Comparison of ENCODE assay signal across 2 cellular contexts in the genomic region with DNA sequence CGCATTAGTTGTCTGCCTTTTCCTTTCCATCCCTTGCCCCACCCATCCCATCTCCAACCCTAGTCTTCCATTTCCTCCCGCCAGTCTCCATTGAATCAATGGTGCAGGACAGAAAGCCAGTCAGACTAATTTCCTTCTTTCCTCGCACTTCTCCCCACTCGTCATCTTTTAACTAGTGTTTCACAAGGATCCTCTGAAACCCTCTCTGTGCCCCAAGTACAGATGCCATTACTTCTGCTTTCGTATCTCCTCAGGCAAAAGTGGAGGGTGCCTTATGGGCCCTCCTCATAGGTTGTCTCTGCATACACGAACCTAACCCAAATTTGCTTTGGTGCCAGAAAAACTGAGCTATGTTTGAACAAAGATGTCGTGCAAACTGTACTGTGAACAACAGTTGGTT.
TF ChIP-seq lines count a peak whose summit lies in the region.

No MANE protein-coding gene starts in this region.

TF ChIP-seq in A549, 52 proteins besides CTCF, POLR2A, EP300 and RAD21:
- TF ChIP-seq CEBPB (IDR thresholded peaks at IDR 0.05) (no peak), POLR2AphosphoS2 (conservative IDR thresholded peaks at IDR 0.05; ENCODE audit: low read length) (0 out of 2 replicates have a peak, but pooled peaks have one; percentile 39), RARB (CRISPR knock-in tag; IDR thresholded peaks at IDR 0.05) (no peak), NPAS2 (CRISPR knock-in tag; IDR thresholded peaks at IDR 0.05; ENCODE audit: borderline replicate concordance) (no peak), EHF (CRISPR knock-in tag; IDR thresholded peaks at IDR 0.05) (no peak), NFE2L2 (conservative IDR thresholded peaks at IDR 0.05; ENCODE audit: low read length) (no peak), RCOR1 (IDR thresholded peaks at IDR 0.05; ENCODE audit: low read depth, low read length) (no peak), ZNF302 (CRISPR knock-in tag; IDR thresholded peaks at IDR 0.05) (no peak)
- TF ChIP-seq, protein P1, sequence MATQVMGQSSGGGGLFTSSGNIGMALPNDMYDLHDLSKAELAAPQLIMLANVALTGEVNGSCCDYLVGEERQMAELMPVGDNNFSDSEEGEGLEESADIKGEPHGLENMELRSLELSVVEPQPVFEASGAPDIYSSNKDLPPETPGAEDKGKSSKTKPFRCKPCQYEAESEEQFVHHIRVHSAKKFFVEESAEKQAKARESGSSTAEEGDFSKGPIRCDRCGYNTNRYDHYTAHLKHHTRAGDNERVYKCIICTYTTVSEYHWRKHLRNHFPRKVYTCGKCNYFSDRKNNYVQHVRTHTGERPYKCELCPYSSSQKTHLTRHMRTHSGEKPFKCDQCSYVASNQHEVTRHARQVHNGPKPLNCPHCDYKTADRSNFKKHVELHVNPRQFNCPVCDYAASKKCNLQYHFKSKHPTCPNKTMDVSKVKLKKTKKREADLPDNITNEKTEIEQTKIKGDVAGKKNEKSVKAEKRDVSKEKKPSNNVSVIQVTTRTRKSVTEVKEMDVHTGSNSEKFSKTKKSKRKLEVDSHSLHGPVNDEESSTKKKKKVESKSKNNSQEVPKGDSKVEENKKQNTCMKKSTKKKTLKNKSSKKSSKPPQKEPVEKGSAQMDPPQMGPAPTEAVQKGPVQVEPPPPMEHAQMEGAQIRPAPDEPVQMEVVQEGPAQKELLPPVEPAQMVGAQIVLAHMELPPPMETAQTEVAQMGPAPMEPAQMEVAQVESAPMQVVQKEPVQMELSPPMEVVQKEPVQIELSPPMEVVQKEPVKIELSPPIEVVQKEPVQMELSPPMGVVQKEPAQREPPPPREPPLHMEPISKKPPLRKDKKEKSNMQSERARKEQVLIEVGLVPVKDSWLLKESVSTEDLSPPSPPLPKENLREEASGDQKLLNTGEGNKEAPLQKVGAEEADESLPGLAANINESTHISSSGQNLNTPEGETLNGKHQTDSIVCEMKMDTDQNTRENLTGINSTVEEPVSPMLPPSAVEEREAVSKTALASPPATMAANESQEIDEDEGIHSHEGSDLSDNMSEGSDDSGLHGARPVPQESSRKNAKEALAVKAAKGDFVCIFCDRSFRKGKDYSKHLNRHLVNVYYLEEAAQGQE (IDR thresholded peaks at IDR 0.05), result no peak

TF ChIP-seq in SK-N-SH, 30 proteins besides CTCF, POLR2A, EP300 and RAD21:
- TF ChIP-seq, protein P2, sequence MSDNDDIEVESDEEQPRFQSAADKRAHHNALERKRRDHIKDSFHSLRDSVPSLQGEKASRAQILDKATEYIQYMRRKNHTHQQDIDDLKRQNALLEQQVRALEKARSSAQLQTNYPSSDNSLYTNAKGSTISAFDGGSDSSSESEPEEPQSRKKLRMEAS (IDR thresholded peaks at IDR 0.05; ENCODE audit: low read depth), result no peak
- TF ChIP-seq, protein P3, sequence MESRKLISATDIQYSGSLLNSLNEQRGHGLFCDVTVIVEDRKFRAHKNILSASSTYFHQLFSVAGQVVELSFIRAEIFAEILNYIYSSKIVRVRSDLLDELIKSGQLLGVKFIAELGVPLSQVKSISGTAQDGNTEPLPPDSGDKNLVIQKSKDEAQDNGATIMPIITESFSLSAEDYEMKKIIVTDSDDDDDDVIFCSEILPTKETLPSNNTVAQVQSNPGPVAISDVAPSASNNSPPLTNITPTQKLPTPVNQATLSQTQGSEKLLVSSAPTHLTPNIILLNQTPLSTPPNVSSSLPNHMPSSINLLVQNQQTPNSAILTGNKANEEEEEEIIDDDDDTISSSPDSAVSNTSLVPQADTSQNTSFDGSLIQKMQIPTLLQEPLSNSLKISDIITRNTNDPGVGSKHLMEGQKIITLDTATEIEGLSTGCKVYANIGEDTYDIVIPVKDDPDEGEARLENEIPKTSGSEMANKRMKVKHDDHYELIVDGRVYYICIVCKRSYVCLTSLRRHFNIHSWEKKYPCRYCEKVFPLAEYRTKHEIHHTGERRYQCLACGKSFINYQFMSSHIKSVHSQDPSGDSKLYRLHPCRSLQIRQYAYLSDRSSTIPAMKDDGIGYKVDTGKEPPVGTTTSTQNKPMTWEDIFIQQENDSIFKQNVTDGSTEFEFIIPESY (IDR thresholded peaks at IDR 0.05; ENCODE audit: borderline replicate concordance, low read depth), result no peak
- TF ChIP-seq MEF2A (IDR thresholded peaks at IDR 0.05; ENCODE audit: borderline replicate concordance, low read depth) (no peak), NRF1 (IDR thresholded peaks at IDR 0.05; ENCODE audit: low read depth, low read length) (no peak), GABPA (IDR thresholded peaks at IDR 0.05; ENCODE audit: low read depth) (no peak), ELF1 (IDR thresholded peaks at IDR 0.05) (no peak), TEAD4 (IDR thresholded peaks at IDR 0.05; ENCODE audit: borderline replicate concordance, insufficient read depth) (no peak), SIN3A (IDR thresholded peaks at IDR 0.05; ENCODE audit: borderline replicate concordance, low read depth, low read length) (no peak)
- TF ChIP-seq, protein P4, sequence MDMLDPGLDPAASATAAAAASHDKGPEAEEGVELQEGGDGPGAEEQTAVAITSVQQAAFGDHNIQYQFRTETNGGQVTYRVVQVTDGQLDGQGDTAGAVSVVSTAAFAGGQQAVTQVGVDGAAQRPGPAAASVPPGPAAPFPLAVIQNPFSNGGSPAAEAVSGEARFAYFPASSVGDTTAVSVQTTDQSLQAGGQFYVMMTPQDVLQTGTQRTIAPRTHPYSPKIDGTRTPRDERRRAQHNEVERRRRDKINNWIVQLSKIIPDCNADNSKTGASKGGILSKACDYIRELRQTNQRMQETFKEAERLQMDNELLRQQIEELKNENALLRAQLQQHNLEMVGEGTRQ (IDR thresholded peaks at IDR 0.05; ENCODE audit: borderline replicate concordance, low read depth, low read length), result no peak
- TF ChIP-seq, protein P1 (IDR thresholded peaks at IDR 0.05; ENCODE audit: low read depth, low read length), result no peak
- TF ChIP-seq, protein P5, sequence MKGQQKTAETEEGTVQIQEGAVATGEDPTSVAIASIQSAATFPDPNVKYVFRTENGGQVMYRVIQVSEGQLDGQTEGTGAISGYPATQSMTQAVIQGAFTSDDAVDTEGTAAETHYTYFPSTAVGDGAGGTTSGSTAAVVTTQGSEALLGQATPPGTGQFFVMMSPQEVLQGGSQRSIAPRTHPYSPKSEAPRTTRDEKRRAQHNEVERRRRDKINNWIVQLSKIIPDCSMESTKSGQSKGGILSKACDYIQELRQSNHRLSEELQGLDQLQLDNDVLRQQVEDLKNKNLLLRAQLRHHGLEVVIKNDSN (IDR thresholded peaks at IDR 0.05; ENCODE audit: borderline replicate concordance, low read depth), result no peak
TF ChIP-seq in SK-N-SH: peak in this region for 0.
